Comparison of ENCODE assay signal across 32 cellular contexts in the genomic region with DNA sequence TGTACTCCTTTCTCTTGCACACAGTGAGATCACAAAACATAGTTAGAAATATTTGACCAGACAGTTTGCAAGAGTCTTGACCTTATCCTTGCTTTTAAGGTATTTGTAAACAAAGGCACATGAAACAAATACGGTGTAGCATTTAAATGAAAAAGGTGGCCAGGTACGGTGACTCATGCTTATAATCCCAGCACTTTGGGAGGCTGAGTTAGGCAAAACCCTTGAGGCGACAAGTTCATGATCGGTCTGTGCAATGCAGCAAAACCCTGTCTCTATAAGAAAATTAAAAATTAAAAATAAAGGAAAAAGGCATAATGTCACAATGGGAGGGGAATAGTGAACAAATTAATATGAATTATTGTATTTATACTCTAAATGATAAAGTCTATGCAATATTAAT.
"Had no signal": no experiment of that assay in that cellular context is flagged by ENCODE, and none has a peak within 500 bp of the region (broad histone marks: within the 10 kb centered on the region; RNA-seq: fewer than 3 reads in every experiment).

No MANE protein-coding gene starts in this region.

- H3K36me3 Mint-ChIP-seq: activated CD4-positive, alpha-beta memory T cell treated with anti-CD3 and anti-CD28 coated beads for 36 hours; activated naive CD4-positive, alpha-beta T cell treated with anti-CD3 and anti-CD28 coated beads, Interleukin-2, amount 50 U/mL, for 72 hours had no signal

- H3K27me3 ChIP-seq: adrenal gland, body of pancreas, breast epithelium had no signal

- H3K27me3 Mint-ChIP-seq: activated B cell treated with CpG ODN at 0.5 μM for 24 hours had no signal

- ATAC-seq: activated naive CD4-positive, alpha-beta T cell treated with anti-CD3 and anti-CD28 coated beads, Interleukin-2, amount 50 U/mL, for 72 hours; activated T-cell treated with anti-CD3 and anti-CD28 coated beads, Interleukin-2, amount 50 U/mL, for 4 hours; body of pancreas had no signal

- H3K27ac ChIP-seq: adrenal gland, body of pancreas, breast epithelium, RWPE1, VCaP had no signal

- H3K4me1 ChIP-seq: adrenal gland, body of pancreas, breast epithelium had no signal

- H3K4me3 ChIP-seq: adrenal gland, body of pancreas, breast epithelium had no signal

- FAIRE-seq: astrocyte, RCC 7860 had no signal

- H3K4me1 Mint-ChIP-seq: activated B cell treated with CpG ODN at 0.5 μM for 24 hours had no signal

- H3K9me3 Mint-ChIP-seq: activated B cell treated with CpG ODN at 0.5 μM for 24 hours; activated CD4-positive, alpha-beta memory T cell treated with anti-CD3 and anti-CD28 coated beads for 36 hours; activated naive CD4-positive, alpha-beta T cell treated with anti-CD3 and anti-CD28 coated beads for 36 hours; activated T-cell treated with anti-CD3 and anti-CD28 coated beads, Interleukin-2, amount 50 U/mL, for 4 hours; activated T-helper 1 cell treated with anti-CD3 and anti-CD28 coated beads, Interleukin-12 subunit alpha, Interleukin-12 subunit beta, Interleukin-2, Interleukin-4 antibody, amounts not matched to agents 30 ng/mL and 10 ng/mL and 1 ng/mL, durations not matched to agents 14 hours and 24 hours and 36 hours had no signal

- H3K4me3 Mint-ChIP-seq: activated B cell treated with CpG ODN at 0.5 μM for 24 hours; activated CD4-positive, alpha-beta memory T cell treated with anti-CD3 and anti-CD28 coated beads for 36 hours; activated naive CD4-positive, alpha-beta T cell treated with anti-CD3 and anti-CD28 coated beads for 36 hours; activated T-cell treated with anti-CD3 and anti-CD28 coated beads, Interleukin-2, amount 50 U/mL, for 4 hours; activated T-helper 1 cell treated with anti-CD3 and anti-CD28 coated beads, Interleukin-12 subunit alpha, Interleukin-12 subunit beta, Interleukin-2, Interleukin-4 antibody, amounts not matched to agents 30 ng/mL and 10 ng/mL and 1 ng/mL, durations not matched to agents 14 hours and 24 hours and 36 hours had no signal

- DNase-seq: activated B cell treated with CpG ODN at 0.5 μM for 24 hours; activated CD4-positive, alpha-beta memory T cell treated with anti-CD3 and anti-CD28 coated beads for 36 hours; activated CD4-positive, alpha-beta T cell treated with anti-CD3 and anti-CD28 coated beads for 4 hours; activated CD4-positive, alpha-beta T cell treated with anti-CD3 and anti-CD28 coated beads, Interleukin-2, amount 50 U/mL, for 1 hour; activated CD4-positive, CD25-positive, alpha-beta regulatory T cell treated with anti-CD3 and anti-CD28 coated beads, Interleukin-2, amount 50 U/mL, for 72 hours; activated CD8-positive, alpha-beta memory T cell treated with anti-CD3 and anti-CD28 coated beads, Interleukin-2, amount 50 U/mL, for 4 hours; activated gamma-delta T cell treated with Interleukin-2 at 50 U/mL for 16 hours; activated naive CD4-positive, alpha-beta T cell treated with anti-CD3 and anti-CD28 coated beads for 36 hours; activated T-cell treated with anti-CD3 and anti-CD28 coated beads for 4 hours; activated T-cell treated with anti-CD3 and anti-CD28 coated beads, Interleukin-2, amount 50 U/mL, for 4 hours; adrenal gland; body of pancreas; caudate nucleus; cerebellar nuclear complex; NCI-H1105; NCI-H1417 treated with DMSO at 0.1 percent for 48 hours; NCI-H187 treated with DMSO at 0.1 percent for 48 hours; NCI-H2081; NCI-H345; NCI-H524 treated with DMSO at 0.1 percent for 48 hours; Right ventricle myocardium superior; SW 1271; T-helper 1 cell; T-helper 2 cell; T-helper 9 cell had no signal

- H3K27ac Mint-ChIP-seq: activated B cell treated with CpG ODN at 0.5 μM for 24 hours; activated CD4-positive, alpha-beta memory T cell treated with anti-CD3 and anti-CD28 coated beads for 36 hours; activated naive CD4-positive, alpha-beta T cell treated with anti-CD3 and anti-CD28 coated beads for 36 hours; activated naive CD4-positive, alpha-beta T cell treated with anti-CD3 and anti-CD28 coated beads, Interleukin-2, amount 50 U/mL, for 72 hours; activated T-helper 1 cell treated with anti-CD3 and anti-CD28 coated beads, Interleukin-12 subunit alpha, Interleukin-12 subunit beta, Interleukin-2, Interleukin-4 antibody, amounts not matched to agents 30 ng/mL and 10 ng/mL and 1 ng/mL, durations not matched to agents 14 hours and 24 hours and 36 hours had no signal

- H3K9me3 ChIP-seq: adrenal gland, body of pancreas, breast epithelium had no signal

- H3K36me3 ChIP-seq: adrenal gland, breast epithelium had no signal
